In genomic region chr19:36837902-36838783, GRCh38 we compare ENCODE assay signal across 7 cellular contexts. TPM values are rescaled to one million over a fixed set of nuclear protein-coding genes. Genes with fewer than 3 reads are reported as not detected.
DNase-seq lines count a peak whose midpoint lies in the region; ATAC-seq, FAIRE-seq and TF ChIP-seq lines count a peak whose summit lies in the region.

Gene ZNF790, minus strand, starts transcription at chr19:36838387. Its CDS starts 12,768 bp downstream, at chr19:36825619.

- 0 to 2% (median 1%) methylated on average over 48 to 56 of the region's 56 CpGs for WGBS in spleen, 5 donors

- no peak within 1 kb of the TSS for H3K4me3 Mint-ChIP-seq in activated B cell treated with CpG ODN at 0.5 μM for 24 hours

- peaks cover 0 to 82% (median 67%) of the 10 kb centered on the region in 8 donors for H3K9me3 ChIP-seq in spleen

- POLR2A ChIA-PET in activated B cell treated with CpG ODN at 0.5 μM for 24 hours (lab: Charles Lee) = interaction anchor here (0.6 to 3.2 kb wide), 14 partner anchors 8 to 844 kb away, joined by 3 to 75 read pairs (median 4); partner anchors contain the start of genes ZNF260, ZNF345, ZNF383 and ZNF529

- peaks cover 0 to 28% (median 17%) of the 10 kb centered on the region in 6 donors for H3K4me1 ChIP-seq in spleen

- no peak within 1 kb of the TSS for H3K27ac Mint-ChIP-seq in activated B cell treated with CpG ODN at 0.5 μM for 24 hours

- no peaks in the 10 kb centered on the region for H3K27me3 Mint-ChIP-seq in activated B cell treated with CpG ODN at 0.5 μM for 24 hours

- H3K27me3 ChIP-seq in spleen (replicated peaks in 1 of 7) = no peaks in the 10 kb centered on the region

- FAIRE-seq in GM18507 (lab: Jason Lieb, UNC) = peak; percentile 79

- peak; percentile 89 for ATAC-seq in HG02938 (IDR thresholded peaks at IDR 0.05; ENCODE audit: unreplicated experiment)
- peak; percentile 94 for ATAC-seq in activated B cell treated with CpG ODN at 0.5 μM for 24 hours (ENCODE audit: low read depth)

- peaks cover 19% of the 10 kb centered on the region for H3K9me3 Mint-ChIP-seq in activated B cell treated with CpG ODN at 0.5 μM for 24 hours

- no peak for TF ChIP-seq POLR2A in spleen (IDR thresholded peaks at IDR 0.05)

- H3K27ac ChIP-seq in spleen = peak within 1 kb of the TSS; percentile 86 to 95 (median 92)

- intact Hi-C loops in activated B cell treated with CpG ODN at 0.5 μM for 24 hours (cut with micrococcal nuclease) = loop anchor here (1.0 to 5.0 kb wide), 9 partner anchors 12 to 629 kb away; partner anchors contain the start of genes ZFP14, ZNF345, ZNF382 and ZNF383
- intact Hi-C loops in spleen (cut with DNase I; ENCODE audit: low total_unique reads) = no loop called here

- DNase-seq in GM18507 (ENCODE audit: extremely low spot score, insufficient read length, low read depth) (no peak), NCI-H2107 treated with DMSO at 0.1 percent for 48 hours (lab: John Stamatoyannopoulos, UW; ENCODE audit: unreplicated experiment) (peak; percentile 74), activated B cell treated with CpG ODN at 0.5 μM for 24 hours (peak; percentile 76), iris pigment epithelial cell (ENCODE audit: low read depth) (peak; percentile 90), spleen (peak; percentile 93)
- DNase-seq in central memory CD4-positive, alpha-beta T cell = peak; percentile 87

- peaks cover 7 to 69% (median 16%) of the 10 kb centered on the region in 6 donors for H3K36me3 ChIP-seq in spleen

- H3K4me3 ChIP-seq in spleen = peak within 1 kb of the TSS; percentile 52 to 87 (median 62)

- CTCF ChIA-PET in activated B cell treated with CpG ODN at 0.5 μM for 24 hours (lab: Charles Lee) = interaction anchor here (0.7 to 1.6 kb wide), 2 partner anchors 12 to 136 kb away, joined by 3 to 4 read pairs; partner anchors contain the start of gene ZNF345

- H3K36me3 Mint-ChIP-seq in activated B cell treated with CpG ODN at 0.5 μM for 24 hours (ENCODE audit: low read depth) = peaks cover 44% of the 10 kb centered on the region

- TF ChIP-seq CTCF in activated B cell treated with CpG ODN at 0.5 μM for 24 hours (IDR thresholded peaks at IDR 0.05) (no peak), spleen (IDR thresholded peaks at IDR 0.05 in 8 of 11, conservative IDR thresholded peaks at IDR 0.05 in 3 of 11) (no peak)

- peaks cover 2% of the 10 kb centered on the region for H3K4me1 Mint-ChIP-seq in activated B cell treated with CpG ODN at 0.5 μM for 24 hours

RNA-seq across cellular contexts. Expression of gene ZNF790, which starts in this region (rescaled TPM):
- total RNA-seq in activated B cell treated with CpG ODN at 0.5 μM for 24 hours (10.3 and 11.5 TPM in 2 replicates), spleen (10 to 100 TPM in 1 of 7 donors, 1 to 10 TPM in 6; 4.0 to 11.2 (median 8.3) TPM)
- polyA plus RNA-seq in spleen = 1 to 10 TPM; 1.8 to 3.0 (median 2.9) TPM
